In genomic region chr1:232620356-232620841, GRCh38 we compare ENCODE assay signal across 10 cellular contexts. TPM values are rescaled to one million over a fixed set of nuclear protein-coding genes. Genes with fewer than 3 reads are reported as not detected.
DNase-seq lines count a peak whose midpoint lies in the region; ATAC-seq, FAIRE-seq and TF ChIP-seq lines count a peak whose summit lies in the region.
"Had no signal": no experiment of that assay in that cellular context is flagged by ENCODE, and none has a peak within 500 bp of the region (broad histone marks: within the 10 kb centered on the region; RNA-seq: fewer than 3 reads in every experiment).

No MANE protein-coding gene starts in this region.

- H3K9me3 Mint-ChIP-seq in activated CD4-positive, alpha-beta memory T cell treated with anti-CD3 and anti-CD28 coated beads, Interleukin-2, amount 10 ng/mL, durations not matched to agents 7 days and 5 days, result no peaks in the 10 kb centered on the region
- H3K9me3 Mint-ChIP-seq in activated CD8-positive, alpha-beta T cell treated with anti-CD3 and anti-CD28 coated beads, Interleukin-2, amount 10 ng/mL, durations not matched to agents 7 days and 5 days (ENCODE audit: insufficient read depth), result no peaks in the 10 kb centered on the region
- H3K9me3 Mint-ChIP-seq: memory B cell had no signal

- H3K36me3 ChIP-seq in pancreas, result no peaks in the 10 kb centered on the region

- no peaks in the 10 kb centered on the region for H3K9me3 ChIP-seq in pancreas

- H3K27ac Mint-ChIP-seq in activated CD4-positive, alpha-beta memory T cell treated with anti-CD3 and anti-CD28 coated beads, Interleukin-2, amount 10 ng/mL, durations not matched to agents 7 days and 5 days, result no peak overlapping the region
- H3K27ac Mint-ChIP-seq in activated CD8-positive, alpha-beta T cell treated with anti-CD3 and anti-CD28 coated beads, Interleukin-2, amount 10 ng/mL, durations not matched to agents 7 days and 5 days, result no peak overlapping the region
- H3K27ac Mint-ChIP-seq: memory B cell had no signal

- H3K4me1 Mint-ChIP-seq in activated CD4-positive, alpha-beta memory T cell treated with anti-CD3 and anti-CD28 coated beads, Interleukin-2, amount 10 ng/mL, durations not matched to agents 7 days and 5 days, result no peaks in the 10 kb centered on the region
- H3K4me1 Mint-ChIP-seq in activated CD8-positive, alpha-beta T cell treated with anti-CD3 and anti-CD28 coated beads, Interleukin-2, amount 10 ng/mL, durations not matched to agents 7 days and 5 days (ENCODE audit: low read depth), result no peaks in the 10 kb centered on the region
- H3K4me1 Mint-ChIP-seq: memory B cell had no signal

- H3K27me3 ChIP-seq in pancreas, result no peaks in the 10 kb centered on the region

- no peak overlapping the region for H3K4me3 Mint-ChIP-seq in activated CD4-positive, alpha-beta memory T cell treated with anti-CD3 and anti-CD28 coated beads, Interleukin-2, amount 10 ng/mL, durations not matched to agents 7 days and 5 days
- no peak overlapping the region for H3K4me3 Mint-ChIP-seq in activated CD8-positive, alpha-beta T cell treated with anti-CD3 and anti-CD28 coated beads, Interleukin-2, amount 10 ng/mL, durations not matched to agents 7 days and 5 days
- H3K4me3 Mint-ChIP-seq: memory B cell had no signal

- no peaks in the 10 kb centered on the region for H3K27me3 Mint-ChIP-seq in activated CD4-positive, alpha-beta memory T cell treated with anti-CD3 and anti-CD28 coated beads, Interleukin-2, amount 10 ng/mL, durations not matched to agents 7 days and 5 days
- peaks cover 9% of the 10 kb centered on the region for H3K27me3 Mint-ChIP-seq in activated CD8-positive, alpha-beta T cell treated with anti-CD3 and anti-CD28 coated beads, Interleukin-2, amount 10 ng/mL, durations not matched to agents 7 days and 5 days (ENCODE audit: low read depth)

- peak; percentile 76 for FAIRE-seq in pancreas (lab: Jason Lieb, UNC)

- no peak for TF ChIP-seq CTCF in pancreas (IDR thresholded peaks at IDR 0.05)

- peak overlapping the region in 1 of 4 donors; percentile 0 for H3K4me3 ChIP-seq in pancreas

- intact Hi-C loops in pancreas (cut with DNase I), result loop anchor here in 1 of 3 donors (10.0 kb wide), 1 partner anchor 756 kb away; no protein-coding TSS in a partner anchor

- H3K36me3 Mint-ChIP-seq in activated CD4-positive, alpha-beta memory T cell treated with anti-CD3 and anti-CD28 coated beads, Interleukin-2, amount 10 ng/mL, durations not matched to agents 7 days and 5 days (ENCODE audit: low read depth), result no peaks in the 10 kb centered on the region
- H3K36me3 Mint-ChIP-seq in activated CD8-positive, alpha-beta T cell treated with anti-CD3 and anti-CD28 coated beads, Interleukin-2, amount 10 ng/mL, durations not matched to agents 7 days and 5 days (ENCODE audit: low read depth), result no peaks in the 10 kb centered on the region
- H3K36me3 Mint-ChIP-seq: memory B cell had no signal

- DNase-seq in DMS53 (lab: John Stamatoyannopoulos, UW), result peak; percentile 42
- no peak for DNase-seq in DMS53 treated with DMSO at 0.1 percent for 48 hours (lab: John Stamatoyannopoulos, UW; ENCODE audit: unreplicated experiment)
- peak; percentile 52 for DNase-seq in SK-N-DZ (ENCODE audit: low spot score)
- DNase-seq in globus pallidus (ENCODE audit: low spot score), result peak; percentile 76
- peak in 3 of 6 donors; percentile 41 to 46 (median 44) for DNase-seq in pancreas
- no peak for DNase-seq in activated CD4-positive, alpha-beta memory T cell treated with anti-CD3 and anti-CD28 coated beads, Interleukin-2, amount 10 ng/mL, durations not matched to agents 7 days and 5 days
- DNase-seq in stimulated activated CD4-positive, alpha-beta T cell treated with anti-CD3 and anti-CD28 coated beads, Interleukin-2, amount 100 ng/mL, for 24 hours, result no peak
- DNase-seq in activated CD8-positive, alpha-beta T cell treated with anti-CD3 and anti-CD28 coated beads, Interleukin-2, amount 10 ng/mL, durations not matched to agents 7 days and 5 days, result no peak

- peak overlapping the region in 2 of 4 donors; percentile 61 to 65 for H3K27ac ChIP-seq in pancreas
- H3K27ac ChIP-seq: 22Rv1 had no signal

- peak; percentile 55 to 85 (median 79) for ATAC-seq in pancreas
- no peak for ATAC-seq in activated CD8-positive, alpha-beta T cell treated with anti-CD3 and anti-CD28 coated beads, Interleukin-2, amount 10 ng/mL, durations not matched to agents 7 days and 5 days

- 42 to 49% methylated on average over 6 of the region's 6 CpGs for WGBS in pancreas, 2 donors

- CTCF ChIA-PET in activated CD4-positive, alpha-beta memory T cell treated with anti-CD3 and anti-CD28 coated beads, Interleukin-2, amount 10 ng/mL, durations not matched to agents 7 days and 5 days (lab: Charles Lee), result no interaction called here
- CTCF ChIA-PET in activated CD8-positive, alpha-beta T cell treated with anti-CD3 and anti-CD28 coated beads, Interleukin-2, amount 10 ng/mL, durations not matched to agents 7 days and 5 days (lab: Charles Lee), result no interaction called here

- peaks cover 0 to 14% (median 0%) of the 10 kb centered on the region in 3 donors for H3K4me1 ChIP-seq in pancreas

- POLR2A ChIA-PET in activated CD4-positive, alpha-beta memory T cell treated with anti-CD3 and anti-CD28 coated beads, Interleukin-2, amount 10 ng/mL, durations not matched to agents 7 days and 5 days (lab: Charles Lee), result no interaction called here
- POLR2A ChIA-PET in activated CD8-positive, alpha-beta T cell treated with anti-CD3 and anti-CD28 coated beads, Interleukin-2, amount 10 ng/mL, durations not matched to agents 7 days and 5 days (lab: Charles Lee), result no interaction called here

RNA-seq across cellular contexts. Expression of gene SIPA1L2, which starts 9.5 kb away (rescaled TPM):
- 10.6 and 12.1 TPM in 2 replicates for polyA plus RNA-seq in SK-N-DZ (2014; cell fraction: cytosol; rRNA removed)
- 12.2 and 15.1 TPM in 2 replicates for polyA plus RNA-seq in SK-N-DZ (2014; cell fraction: nucleus; rRNA removed)
- total RNA-seq in pancreas, result 10 to 100 TPM in 1 of 6 donors, 1 to 10 TPM in 5; 2.6 to 10.9 (median 5.1) TPM
- polyA plus RNA-seq in pancreas, result 1 to 10 TPM; 2.1 to 4.4 TPM
- under 1 TPM; 0.78 to 0.93 TPM for total RNA-seq in activated CD4-positive, alpha-beta memory T cell treated with anti-CD3 and anti-CD28 coated beads, Interleukin-2, amount 10 ng/mL, durations not matched to agents 7 days and 5 days
- under 1 TPM; 0.23 to 0.66 TPM for total RNA-seq in activated CD8-positive, alpha-beta T cell treated with anti-CD3 and anti-CD28 coated beads, Interleukin-2, amount 10 ng/mL, durations not matched to agents 7 days and 5 days

Comparison
In these comparisons a context has a peak if more than half of its experiments do, and no peak if none do; other contexts are left out.
1. DNase-seq: peak in DMS53 (single experiment), SK-N-DZ (single experiment) and globus pallidus (single experiment); none in DMS53 treated with DMSO at 0.1 percent for 48 hours (single experiment), activated CD4-positive, alpha-beta memory T cell treated with anti-CD3 and anti-CD28 coated beads, Interleukin-2, amount 10 ng/mL, durations not matched to agents 7 days and 5 days (single experiment), stimulated activated CD4-positive, alpha-beta T cell treated with anti-CD3 and anti-CD28 coated beads, Interleukin-2, amount 100 ng/mL, for 24 hours (0 of 2) and activated CD8-positive, alpha-beta T cell treated with anti-CD3 and anti-CD28 coated beads, Interleukin-2, amount 10 ng/mL, durations not matched to agents 7 days and 5 days (single experiment).